1 cellular context compared by ENCODE assay signal in the genomic region with DNA sequence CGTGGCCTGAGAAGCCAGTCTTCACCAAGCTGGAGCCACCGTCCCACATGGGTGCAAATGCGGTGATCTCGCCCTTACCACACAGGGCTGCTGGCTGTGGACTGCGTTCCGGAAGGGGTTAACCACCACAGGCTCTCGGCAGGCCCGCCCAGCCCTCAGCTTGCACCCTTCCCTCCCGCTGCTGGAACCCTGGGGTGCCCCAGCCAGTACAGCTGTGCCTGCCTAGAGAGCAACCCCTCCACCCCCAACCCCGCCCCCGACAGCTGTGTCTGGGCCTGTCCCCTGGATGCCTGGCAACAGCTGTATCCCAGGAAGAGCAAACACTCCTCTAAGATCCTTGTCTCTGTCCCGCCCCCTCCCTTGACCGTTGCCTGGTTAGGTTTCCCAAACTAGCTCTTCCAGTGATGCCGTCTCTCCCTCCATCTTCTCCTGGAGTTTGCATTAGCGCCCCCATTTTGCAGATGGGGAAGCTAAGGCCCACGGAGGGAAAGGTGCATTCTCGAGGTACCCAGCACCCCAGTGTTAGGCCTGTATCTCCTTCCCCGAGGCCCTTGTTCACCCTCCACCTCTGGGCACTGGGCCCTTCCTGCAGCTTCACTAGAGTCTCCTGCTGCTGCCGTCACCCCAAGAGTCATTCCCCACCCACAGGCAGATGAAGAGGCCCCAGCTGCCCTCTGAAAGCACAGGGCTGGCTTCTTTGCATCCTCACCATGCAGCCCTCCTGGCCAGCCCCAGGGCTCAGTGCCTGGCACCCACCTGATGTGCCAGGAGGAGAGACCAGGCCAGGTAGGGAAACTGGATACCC.
TF ChIP-seq lines count a peak whose summit lies in the region.

No MANE protein-coding gene starts in this region.

TF ChIP-seq in GM23338, 12 proteins besides CTCF, POLR2A, EP300 and RAD21 (continued from another document):
- TF ChIP-seq POLR2AphosphoS5 (IDR thresholded peaks at IDR 0.05; ENCODE audit: low read depth), result no peak
- TF ChIP-seq, protein P1, sequence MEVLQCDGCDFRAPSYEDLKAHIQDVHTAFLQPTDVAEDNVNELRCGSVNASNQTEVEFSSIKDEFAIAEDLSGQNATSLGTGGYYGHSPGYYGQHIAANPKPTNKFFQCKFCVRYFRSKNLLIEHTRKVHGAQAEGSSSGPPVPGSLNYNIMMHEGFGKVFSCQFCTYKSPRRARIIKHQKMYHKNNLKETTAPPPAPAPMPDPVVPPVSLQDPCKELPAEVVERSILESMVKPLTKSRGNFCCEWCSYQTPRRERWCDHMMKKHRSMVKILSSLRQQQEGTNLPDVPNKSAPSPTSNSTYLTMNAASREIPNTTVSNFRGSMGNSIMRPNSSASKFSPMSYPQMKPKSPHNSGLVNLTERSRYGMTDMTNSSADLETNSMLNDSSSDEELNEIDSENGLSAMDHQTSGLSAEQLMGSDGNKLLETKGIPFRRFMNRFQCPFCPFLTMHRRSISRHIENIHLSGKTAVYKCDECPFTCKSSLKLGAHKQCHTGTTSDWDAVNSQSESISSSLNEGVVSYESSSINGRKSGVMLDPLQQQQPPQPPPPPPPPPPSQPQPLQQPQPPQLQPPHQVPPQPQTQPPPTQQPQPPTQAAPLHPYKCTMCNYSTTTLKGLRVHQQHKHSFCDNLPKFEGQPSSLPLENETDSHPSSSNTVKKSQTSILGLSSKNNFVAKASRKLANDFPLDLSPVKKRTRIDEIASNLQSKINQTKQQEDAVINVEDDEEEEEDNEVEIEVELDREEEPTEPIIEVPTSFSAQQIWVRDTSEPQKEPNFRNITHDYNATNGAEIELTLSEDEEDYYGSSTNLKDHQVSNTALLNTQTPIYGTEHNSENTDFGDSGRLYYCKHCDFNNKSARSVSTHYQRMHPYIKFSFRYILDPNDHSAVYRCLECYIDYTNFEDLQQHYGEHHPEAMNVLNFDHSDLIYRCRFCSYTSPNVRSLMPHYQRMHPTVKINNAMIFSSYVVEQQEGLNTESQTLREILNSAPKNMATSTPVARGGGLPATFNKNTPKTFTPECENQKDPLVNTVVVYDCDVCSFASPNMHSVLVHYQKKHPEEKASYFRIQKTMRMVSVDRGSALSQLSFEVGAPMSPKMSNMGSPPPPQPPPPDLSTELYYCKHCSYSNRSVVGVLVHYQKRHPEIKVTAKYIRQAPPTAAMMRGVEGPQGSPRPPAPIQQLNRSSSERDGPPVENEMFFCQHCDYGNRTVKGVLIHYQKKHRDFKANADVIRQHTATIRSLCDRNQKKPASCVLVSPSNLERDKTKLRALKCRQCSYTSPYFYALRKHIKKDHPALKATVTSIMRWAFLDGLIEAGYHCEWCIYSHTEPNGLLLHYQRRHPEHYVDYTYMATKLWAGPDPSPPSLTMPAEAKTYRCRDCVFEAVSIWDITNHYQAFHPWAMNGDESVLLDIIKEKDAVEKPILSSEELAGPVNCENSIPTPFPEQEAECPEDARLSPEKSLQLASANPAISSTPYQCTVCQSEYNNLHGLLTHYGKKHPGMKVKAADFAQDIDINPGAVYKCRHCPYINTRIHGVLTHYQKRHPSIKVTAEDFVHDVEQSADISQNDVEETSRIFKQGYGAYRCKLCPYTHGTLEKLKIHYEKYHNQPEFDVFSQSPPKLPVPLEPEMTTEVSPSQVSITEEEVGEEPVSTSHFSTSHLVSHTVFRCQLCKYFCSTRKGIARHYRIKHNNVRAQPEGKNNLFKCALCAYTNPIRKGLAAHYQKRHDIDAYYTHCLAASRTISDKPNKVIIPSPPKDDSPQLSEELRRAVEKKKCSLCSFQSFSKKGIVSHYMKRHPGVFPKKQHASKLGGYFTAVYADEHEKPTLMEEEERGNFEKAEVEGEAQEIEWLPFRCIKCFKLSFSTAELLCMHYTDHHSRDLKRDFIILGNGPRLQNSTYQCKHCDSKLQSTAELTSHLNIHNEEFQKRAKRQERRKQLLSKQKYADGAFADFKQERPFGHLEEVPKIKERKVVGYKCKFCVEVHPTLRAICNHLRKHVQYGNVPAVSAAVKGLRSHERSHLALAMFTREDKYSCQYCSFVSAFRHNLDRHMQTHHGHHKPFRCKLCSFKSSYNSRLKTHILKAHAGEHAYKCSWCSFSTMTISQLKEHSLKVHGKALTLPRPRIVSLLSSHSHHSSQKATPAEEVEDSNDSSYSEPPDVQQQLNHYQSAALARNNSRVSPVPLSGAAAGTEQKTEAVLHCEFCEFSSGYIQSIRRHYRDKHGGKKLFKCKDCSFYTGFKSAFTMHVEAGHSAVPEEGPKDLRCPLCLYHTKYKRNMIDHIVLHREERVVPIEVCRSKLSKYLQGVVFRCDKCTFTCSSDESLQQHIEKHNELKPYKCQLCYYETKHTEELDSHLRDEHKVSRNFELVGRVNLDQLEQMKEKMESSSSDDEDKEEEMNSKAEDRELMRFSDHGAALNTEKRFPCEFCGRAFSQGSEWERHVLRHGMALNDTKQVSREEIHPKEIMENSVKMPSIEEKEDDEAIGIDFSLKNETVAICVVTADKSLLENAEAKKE (CRISPR knock-in tag; IDR thresholded peaks at IDR 0.05), result no peak
- TF ChIP-seq STAT1 (IDR thresholded peaks at IDR 0.05; ENCODE audit: unreplicated experiment), result no peak
- TF ChIP-seq ZNF331 (CRISPR knock-in tag; IDR thresholded peaks at IDR 0.05; ENCODE audit: low read depth), result no peak
- TF ChIP-seq EZH2phosphoT487 (IDR thresholded peaks at IDR 0.05; ENCODE audit: unreplicated experiment), result no peak
- TF ChIP-seq ZNF114 (CRISPR knock-in tag; IDR thresholded peaks at IDR 0.05), result no peak
- TF ChIP-seq EZH2 (IDR thresholded peaks at IDR 0.05; ENCODE audit: low read depth, unreplicated experiment), result no peak
- TF ChIP-seq, protein P2, sequence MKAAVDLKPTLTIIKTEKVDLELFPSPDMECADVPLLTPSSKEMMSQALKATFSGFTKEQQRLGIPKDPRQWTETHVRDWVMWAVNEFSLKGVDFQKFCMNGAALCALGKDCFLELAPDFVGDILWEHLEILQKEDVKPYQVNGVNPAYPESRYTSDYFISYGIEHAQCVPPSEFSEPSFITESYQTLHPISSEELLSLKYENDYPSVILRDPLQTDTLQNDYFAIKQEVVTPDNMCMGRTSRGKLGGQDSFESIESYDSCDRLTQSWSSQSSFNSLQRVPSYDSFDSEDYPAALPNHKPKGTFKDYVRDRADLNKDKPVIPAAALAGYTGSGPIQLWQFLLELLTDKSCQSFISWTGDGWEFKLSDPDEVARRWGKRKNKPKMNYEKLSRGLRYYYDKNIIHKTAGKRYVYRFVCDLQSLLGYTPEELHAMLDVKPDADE (IDR thresholded peaks at IDR 0.05), result no peak
- TF ChIP-seq NANOG (IDR thresholded peaks at IDR 0.05; ENCODE audit: borderline replicate concordance), result no peak
